1 cellular context compared by ENCODE assay signal in genomic region chr19:709196-709964, GRCh38.
TF ChIP-seq lines count a peak whose summit lies in the region.

No MANE protein-coding gene starts in this region.

TF ChIP-seq in HCT116, 20 proteins besides CTCF, POLR2A, EP300 and RAD21 (continued from another document):
- TF ChIP-seq REST (IDR thresholded peaks at IDR 0.05; ENCODE audit: low read depth): no peak
